20 cellular contexts compared by ENCODE assay signal in the genomic region with DNA sequence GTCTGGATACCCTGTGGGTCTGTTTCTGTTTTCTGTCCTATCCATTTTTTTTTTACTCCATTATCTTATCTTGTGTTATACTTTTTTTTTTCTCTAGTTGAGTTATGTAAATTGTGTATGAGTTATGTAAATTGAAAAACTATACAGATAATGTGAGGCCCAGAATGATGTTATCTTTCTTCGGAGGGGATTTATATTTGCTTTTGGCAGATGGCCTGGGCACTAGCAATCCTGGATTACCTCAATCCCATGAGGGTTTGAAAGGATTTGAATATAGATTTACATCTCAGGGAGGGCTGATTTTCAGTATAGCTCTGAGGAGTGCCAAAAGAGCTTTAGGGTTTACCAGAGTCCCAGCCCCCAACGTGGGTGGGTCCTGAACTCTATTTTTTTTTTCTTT.
"Had no signal": no experiment of that assay in that cellular context is flagged by ENCODE, and none has a peak within 500 bp of the region (broad histone marks: within the 10 kb centered on the region; RNA-seq: fewer than 3 reads in every experiment).

No MANE protein-coding gene starts in this region.

- H3K27me3 Mint-ChIP-seq: activated CD4-positive, alpha-beta memory T cell treated with anti-CD3 and anti-CD28 coated beads for 36 hours; activated CD8-positive, alpha-beta memory T cell treated with anti-CD3 and anti-CD28 coated beads, Interleukin-2, amount 10 ng/mL, durations not matched to agents 7 days and 5 days; activated naive CD4-positive, alpha-beta T cell treated with anti-CD3 and anti-CD28 coated beads, Interleukin-2, amount 50 U/mL, for 24 hours; activated T-cell treated with anti-CD3 and anti-CD28 coated beads, Interleukin-2, amount 50 U/mL, for 24 hours; stimulated activated naive CD8-positive, alpha-beta T cell treated with anti-CD3 and anti-CD28 coated beads, Interleukin-15, Interleukin-2, amounts not matched to agents 100 ng/mL and 50 ng/mL, for 24 hours had no signal

- H3K4me3 Mint-ChIP-seq: activated CD4-positive, alpha-beta memory T cell treated with anti-CD3 and anti-CD28 coated beads for 36 hours; activated CD8-positive, alpha-beta memory T cell treated with anti-CD3 and anti-CD28 coated beads, Interleukin-2, amount 10 ng/mL, durations not matched to agents 7 days and 5 days; activated naive CD4-positive, alpha-beta T cell treated with anti-CD3 and anti-CD28 coated beads, Interleukin-2, amount 50 U/mL, for 24 hours; activated T-cell treated with anti-CD3 and anti-CD28 coated beads, Interleukin-2, amount 50 U/mL, for 24 hours; nephron progenitor cell; stimulated activated naive CD8-positive, alpha-beta T cell treated with anti-CD3 and anti-CD28 coated beads, Interleukin-15, Interleukin-2, amounts not matched to agents 100 ng/mL and 50 ng/mL, for 24 hours had no signal

- H3K9me3 Mint-ChIP-seq: activated CD4-positive, alpha-beta memory T cell treated with anti-CD3 and anti-CD28 coated beads for 36 hours; activated naive CD4-positive, alpha-beta T cell treated with anti-CD3 and anti-CD28 coated beads, Interleukin-2, amount 50 U/mL, for 24 hours; activated T-cell treated with anti-CD3 and anti-CD28 coated beads, Interleukin-2, amount 50 U/mL, for 24 hours; nephron progenitor cell; stimulated activated naive CD8-positive, alpha-beta T cell treated with anti-CD3 and anti-CD28 coated beads, Interleukin-15, Interleukin-2, amounts not matched to agents 100 ng/mL and 50 ng/mL, for 24 hours had no signal

- DNase-seq: activated CD4-positive, alpha-beta memory T cell treated with anti-CD3 and anti-CD28 coated beads for 36 hours; activated CD8-positive, alpha-beta memory T cell treated with anti-CD3 and anti-CD28 coated beads, Interleukin-2, amount 10 ng/mL, durations not matched to agents 7 days and 5 days; activated effector memory CD4-positive, alpha-beta T cell treated with anti-CD3 and anti-CD28 coated beads, Interleukin-2, amount 50 U/mL, for 16 hours; activated T-cell treated with anti-CD3 and anti-CD28 coated beads, Interleukin-2, amount 50 U/mL, for 24 hours; adrenal gland; caudate nucleus; foreskin fibroblast; nephron progenitor cell; occipital lobe; T-helper 1 cell; T1000; testis; upper lobe of right lung had no signal

- FAIRE-seq: colon, endometrium had no signal

- H3K27ac Mint-ChIP-seq: activated CD4-positive, alpha-beta memory T cell treated with anti-CD3 and anti-CD28 coated beads for 36 hours; activated CD8-positive, alpha-beta memory T cell treated with anti-CD3 and anti-CD28 coated beads, Interleukin-2, amount 10 ng/mL, durations not matched to agents 7 days and 5 days; activated naive CD4-positive, alpha-beta T cell treated with anti-CD3 and anti-CD28 coated beads, Interleukin-2, amount 50 U/mL, for 24 hours; activated T-cell treated with anti-CD3 and anti-CD28 coated beads, Interleukin-2, amount 50 U/mL, for 24 hours; nephron progenitor cell; stimulated activated naive CD8-positive, alpha-beta T cell treated with anti-CD3 and anti-CD28 coated beads, Interleukin-15, Interleukin-2, amounts not matched to agents 100 ng/mL and 50 ng/mL, for 24 hours had no signal

- ATAC-seq: activated CD8-positive, alpha-beta memory T cell treated with anti-CD3 and anti-CD28 coated beads, Interleukin-2, amount 10 ng/mL, durations not matched to agents 7 days and 5 days; esophagus mucosa; upper lobe of right lung had no signal

- H3K4me3 ChIP-seq: adrenal gland, right atrium auricular region, smooth muscle cell, testis, upper lobe of right lung had no signal

- H3K36me3 Mint-ChIP-seq: activated CD4-positive, alpha-beta memory T cell treated with anti-CD3 and anti-CD28 coated beads for 36 hours had no signal
